16 cellular contexts compared by ENCODE assay signal in genomic region chr17:76444518-76445311, GRCh38. TPM values are rescaled to one million over a fixed set of nuclear protein-coding genes. Genes with fewer than 3 reads are reported as not detected.
DNase-seq lines count a peak whose midpoint lies in the region; ATAC-seq, FAIRE-seq and TF ChIP-seq lines count a peak whose summit lies in the region.
"Had no signal": no experiment of that assay in that cellular context is flagged by ENCODE, and none has a peak within 500 bp of the region (broad histone marks: within the 10 kb centered on the region; RNA-seq: fewer than 3 reads in every experiment).

No MANE protein-coding gene starts in this region.

- FAIRE-seq in small intestine (lab: Jason Lieb, UNC): no peak

- no peak for ATAC-seq in GM21360 (IDR thresholded peaks at IDR 0.05; ENCODE audit: unreplicated experiment)
- no peak for ATAC-seq in esophagus mucosa

- DNase-seq in EH (ENCODE audit: low read depth): peak; percentile 59
- no peak for DNase-seq in adrenal gland
- peak; percentile 49 for DNase-seq in mesenchymal stem cell
- no peak for DNase-seq in germinal center (ENCODE audit: low spot score)
- DNase-seq in small intestine: no peak
- DNase-seq: activated CD8-positive, alpha-beta memory T cell treated with anti-CD3 and anti-CD28 coated beads for 24 hours; DMS153; foreskin fibroblast; GOT3; NCI-H1694 had no signal

- H3K9me3 ChIP-seq in HUES48 (ENCODE audit: control insufficient read depth, insufficient read depth, low read length) (no peaks in the 10 kb centered on the region), adrenal gland (replicated peaks in 1 of 3) (no peaks in the 10 kb centered on the region), mesenchymal stem cell (ENCODE audit: control insufficient read depth, low read length) (no peaks in the 10 kb centered on the region), small intestine (ENCODE audit: control insufficient read depth, low read depth) (no peaks in the 10 kb centered on the region)
- H3K9me3 ChIP-seq: breast epithelium had no signal

- H2BK12ac ChIP-seq in mesenchymal stem cell (ENCODE audit: low read length in 2 of 2): peak overlapping the region in 1 of 2 experiments; percentile 55

- intact Hi-C loops in adrenal gland (cut with DNase I): no loop called here

- H3K9ac ChIP-seq in HUES48 (ENCODE audit: low read depth, low read length) (peak overlapping the region; percentile 24; the same call in 1 of the 2 replicates), mesenchymal stem cell (ENCODE audit: low read length) (no peak overlapping the region)

- H4K8ac ChIP-seq in mesenchymal stem cell (ENCODE audit: low read length): no peak overlapping the region

- H3K14ac ChIP-seq in mesenchymal stem cell (ENCODE audit: low read length in 2 of 2): no peak overlapping the region

- H2BK15ac ChIP-seq in mesenchymal stem cell (ENCODE audit: low read depth, poor library complexity, severe bottlenecking): no peak overlapping the region

- no peak overlapping the region for H2AK5ac ChIP-seq in mesenchymal stem cell (ENCODE audit: low read length, severe bottlenecking)

- H3K36me3 ChIP-seq in HUES48 (ENCODE audit: control insufficient read depth, insufficient read depth, low read length) (no peaks in the 10 kb centered on the region), adrenal gland (replicated peaks in 1 of 2) (no peaks in the 10 kb centered on the region), mesenchymal stem cell (ENCODE audit: control insufficient read depth in 1 of 2, insufficient read depth in 2 of 2, low read depth in 1 of 2, low read length in 2 of 2) (no peaks in the 10 kb centered on the region), small intestine (ENCODE audit: control insufficient read depth in 2 of 2, insufficient read depth in 2 of 2, low read length in 2 of 2) (no peaks in the 10 kb centered on the region)
- H3K36me3 ChIP-seq: breast epithelium had no signal

- no peak for TF ChIP-seq POLR2A in adrenal gland (IDR thresholded peaks at IDR 0.05)

- H3K27ac ChIP-seq in HUES48 (ENCODE audit: low read depth, low read length) (peak overlapping the region; percentile 84), adrenal gland (peak overlapping the region in 3 of 5 donors; percentile 49 to 58 (median 51)), mesenchymal stem cell (ENCODE audit: low read length, poor library complexity, severe bottlenecking) (no peak overlapping the region), small intestine (ENCODE audit: low read depth in 1 of 2, low read length in 1 of 2) (no peak overlapping the region)
- H3K27ac ChIP-seq: breast epithelium, HL-60 had no signal

- H3K4me3 ChIP-seq in HUES48 (ENCODE audit: low read depth, low read length) (peak overlapping the region; percentile 9; the same call in 1 of the 2 replicates), adrenal gland (no peak overlapping the region), mesenchymal stem cell (ENCODE audit: insufficient read depth in 1 of 2, low read depth in 1 of 2, low read length in 2 of 2) (no peak overlapping the region), small intestine (ENCODE audit: low read depth in 1 of 2, low read length in 2 of 2) (no peak overlapping the region)
- H3K4me3 ChIP-seq: breast epithelium had no signal

- H2BK5ac ChIP-seq in mesenchymal stem cell (ENCODE audit: low read depth, low read length, poor library complexity, severe bottlenecking): no peak overlapping the region

- H3K23ac ChIP-seq in mesenchymal stem cell (ENCODE audit: low read length in 2 of 2): no peak overlapping the region

- no peak overlapping the region for H3K4ac ChIP-seq in mesenchymal stem cell (ENCODE audit: low read depth in 1 of 2, low read length in 2 of 2)

- no peak overlapping the region for H3K18ac ChIP-seq in mesenchymal stem cell (ENCODE audit: low read depth in 1 of 2, low read length in 2 of 2)

- TF ChIP-seq CTCF in adrenal gland (IDR thresholded peaks at IDR 0.05): no peak

- no peak overlapping the region for H4K91ac ChIP-seq in mesenchymal stem cell (ENCODE audit: low read length)

- peaks cover 35% of the 10 kb centered on the region for H3K79me1 ChIP-seq in mesenchymal stem cell (replicated peaks; ENCODE audit: low read length, poor library complexity, severe bottlenecking)

- H3K4me2 ChIP-seq in mesenchymal stem cell (ENCODE audit: low read length, poor library complexity, severe bottlenecking): no peak overlapping the region

- WGBS in adrenal gland, 4 donors: 67 to 74% (median 68%) methylated on average over 9 of the region's 9 CpGs
- 48% methylated on average over 6 of the region's 9 CpGs for WGBS in mesenchymal stem cell
- WGBS in small intestine, 3 donors: 83 to 87% (median 86%) methylated on average over 9 of the region's 9 CpGs

- H2BK120ac ChIP-seq in mesenchymal stem cell (ENCODE audit: low read depth, low read length): no peak overlapping the region

- H3K4me1 ChIP-seq in HUES48 (ENCODE audit: control insufficient read depth, insufficient read depth, low read length) (peaks cover 76% of the 10 kb centered on the region), adrenal gland (replicated peaks in 1 of 2) (peaks cover 0 to 42% of the 10 kb centered on the region in 2 donors), mesenchymal stem cell (ENCODE audit: control insufficient read depth, insufficient read depth, low read depth, low read length) (peaks cover 20% of the 10 kb centered on the region), small intestine (ENCODE audit: control insufficient read depth in 2 of 2, insufficient read depth in 1 of 2, low read depth in 1 of 2, low read length in 1 of 2) (peaks cover 6 to 8% of the 10 kb centered on the region in 2 donors)
- H3K4me1 ChIP-seq: breast epithelium had no signal

- H3K27me3 ChIP-seq in HUES48 (ENCODE audit: control insufficient read depth, insufficient read depth, low read length): no peaks in the 10 kb centered on the region
- H3K27me3 ChIP-seq in adrenal gland: no peaks in the 10 kb centered on the region
- no peaks in the 10 kb centered on the region for H3K27me3 ChIP-seq in mesenchymal stem cell (ENCODE audit: control insufficient read depth in 1 of 2, insufficient read depth in 1 of 2, low read length in 2 of 2)
- H3K27me3 ChIP-seq in small intestine (ENCODE audit: control insufficient read depth in 2 of 2, insufficient read depth in 2 of 2, low read length in 2 of 2): no peaks in the 10 kb centered on the region
- H3K27me3 ChIP-seq: breast epithelium had no signal

- H2AFZ ChIP-seq in mesenchymal stem cell (ENCODE audit: low read depth, low read length): no peak overlapping the region

RNA-seq across cellular contexts. Expression of gene UBE2O, which starts 8.2 kb away (rescaled TPM):
- total RNA-seq in adrenal gland (10 to 100 TPM; 11.4 to 21.8 (median 17.9) TPM), esophagus mucosa (17.2 TPM)
- polyA plus RNA-seq in adrenal gland (10 to 100 TPM in 2 of 3 donors, 1 to 10 TPM in 1; 9.8 to 21.3 (median 12.4) TPM), small intestine (10 to 100 TPM in 1 of 3 donors, 1 to 10 TPM in 2; 5.7 to 12.2 (median 6.9) TPM)
- polyA plus RNA-seq in mesenchymal stem cell (2013, experiment 1 of 2): 7.8 TPM
- 6.8 TPM for polyA plus RNA-seq in mesenchymal stem cell (2013, experiment 2 of 2)

RNA-seq across cellular contexts. Expression of gene AANAT, which starts 22.7 kb away (rescaled TPM):
- total RNA-seq in adrenal gland (not detected), esophagus mucosa (not detected)
- polyA plus RNA-seq in adrenal gland (under 1 TPM in 2 of 3 donors, not detected in 1; 0.30 to 0.40 TPM), small intestine (not detected)
- 0.03 TPM for polyA plus RNA-seq in mesenchymal stem cell (2013, experiment 1 of 2)
- polyA plus RNA-seq in mesenchymal stem cell (2013, experiment 2 of 2): 0.01 TPM
- total RNA-seq: breast epithelium, mesenteric fat pad had no signal

RNA-seq across cellular contexts. Expression of gene RHBDF2, which starts 56.5 kb away (rescaled TPM):
- total RNA-seq in adrenal gland: 100 to 1,000 TPM in 1 of 8 donors, 10 to 100 TPM in 7; 12.3 to 156 (median 43.8) TPM
- polyA plus RNA-seq in adrenal gland: 10 to 100 TPM in 2 of 3 donors, 1 to 10 TPM in 1; 4.9 to 39.3 (median 19.1) TPM
- 19.9 TPM for polyA plus RNA-seq in mesenchymal stem cell (2013, experiment 1 of 2)
- polyA plus RNA-seq in mesenchymal stem cell (2013, experiment 2 of 2): 18.4 TPM
- 36.8 TPM for total RNA-seq in esophagus mucosa
- 10 to 100 TPM in 1 of 3 donors, 1 to 10 TPM in 2; 2.0 to 17.7 (median 4.1) TPM for polyA plus RNA-seq in small intestine

Comparison
In these comparisons a context has a peak if more than half of its experiments do, and no peak if none do; other contexts are left out.
1. DNase-seq: peak in EH (single experiment) and mesenchymal stem cell (single experiment); none in adrenal gland (0 of 7), germinal center (single experiment) and small intestine (single experiment).
2. H3K27ac ChIP-seq: peak in HUES48 (single experiment) and adrenal gland (3 of 5); none in mesenchymal stem cell (single experiment) and small intestine (0 of 2).